Comparison of ENCODE assay signal across 8 cellular contexts in the genomic region with DNA sequence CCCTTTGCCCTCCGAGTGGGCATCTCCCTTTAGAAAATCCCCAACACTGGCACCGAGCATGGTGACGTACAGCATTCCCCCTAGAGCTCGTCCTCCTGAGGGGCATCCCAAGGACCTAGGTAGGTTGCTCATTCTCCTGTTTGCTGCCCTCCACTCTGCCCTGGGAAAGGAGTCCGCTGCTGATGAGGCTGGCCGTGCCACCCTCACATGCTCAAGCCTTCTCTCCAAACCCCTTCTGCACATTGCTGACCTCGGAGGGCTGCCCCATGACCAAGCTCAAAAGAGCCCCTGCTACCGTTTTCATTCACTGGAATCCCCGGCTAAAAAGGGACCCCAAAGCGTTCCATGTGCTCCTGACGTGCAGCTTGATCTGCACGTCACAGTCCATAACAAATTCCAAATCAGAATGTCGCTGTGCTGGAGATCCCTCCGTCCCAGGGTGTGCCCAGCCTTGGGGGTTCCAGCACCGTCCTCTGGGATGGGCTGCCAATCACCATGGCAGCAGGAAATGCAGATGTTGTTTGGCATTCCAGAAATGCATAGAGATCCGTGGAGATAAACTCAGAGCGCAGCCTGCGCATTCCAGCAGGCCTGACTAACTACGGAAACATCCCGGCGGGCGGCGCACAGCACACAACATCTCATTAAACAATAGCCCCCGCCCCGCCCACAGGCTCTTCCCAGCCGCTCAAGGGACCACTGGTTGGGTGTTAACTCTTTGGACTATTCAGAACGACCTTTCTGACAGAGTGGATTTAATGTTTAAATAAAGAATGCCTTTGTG. TPM values are rescaled to one million over a fixed set of nuclear protein-coding genes. Genes with fewer than 3 reads are reported as not detected.
A peak's percentile ranks its signal among the peaks of the same experiment; 100 is the strongest.
DNase-seq lines count a peak whose midpoint lies in the region; ATAC-seq, FAIRE-seq and TF ChIP-seq lines count a peak whose summit lies in the region.

No MANE protein-coding gene starts in this region.

- ATAC-seq in Right ventricle myocardium superior (ENCODE audit: poor library complexity) (peak; percentile 50), psoas muscle (peak in 2 of 4 donors; percentile 34 to 38)

- 41 to 61% (median 54%) methylated on average over 27 of the region's 27 CpGs for WGBS in psoas muscle, 3 donors

- no peak overlapping the region for H3K4me3 Mint-ChIP-seq in activated CD4-positive, alpha-beta T cell treated with anti-CD3 and anti-CD28 coated beads, Interleukin-2, amount 10 ng/mL, durations not matched to agents 24 days and 14 days

- no peaks in the 10 kb centered on the region for H3K36me3 Mint-ChIP-seq in activated CD4-positive, alpha-beta T cell treated with anti-CD3 and anti-CD28 coated beads, Interleukin-2, amount 10 ng/mL, durations not matched to agents 24 days and 14 days (ENCODE audit: low read depth)

- in situ Hi-C loops in GM13977 (cut with MboI; ENCODE audit: low pct_unique_long_range_greater_than_20kb, low sequenced_read_pairs, unreplicated experiment): no loop called here

- no peak for TF ChIP-seq POLR2A in GM12891 (IDR thresholded peaks at IDR 0.05; ENCODE audit: low read depth, low read length)

- no peak for FAIRE-seq in GM12891 (lab: Jason Lieb, UNC)

- H3K27me3 ChIP-seq in psoas muscle (ENCODE audit: insufficient read depth in 3 of 3, low read length in 2 of 3): no peaks in the 10 kb centered on the region

- DNase-seq in GM12891 (ENCODE audit: insufficient read length, low spot score): peak; percentile 15
- peak; percentile 84 to 96 for DNase-seq in SW 1271 (lab: John Stamatoyannopoulos, UW)
- peak; percentile 75 for DNase-seq in Right ventricle myocardium superior
- DNase-seq in psoas muscle: peak; percentile 55 to 68
- no peak for DNase-seq in activated CD4-positive, alpha-beta T cell treated with anti-CD3 and anti-CD28 coated beads, Interleukin-2, amount 10 ng/mL, durations not matched to agents 24 days and 14 days
- no peak for DNase-seq in nucleus accumbens (lab: John Stamatoyannopoulos, UW)
- DNase-seq in GM13977 (ENCODE audit: low spot score): no peak
- no peak for DNase-seq in DMS79 treated with DMSO at 0.1 percent for 48 hours (lab: John Stamatoyannopoulos, UW)

- peaks cover 0 to 34% of the 10 kb centered on the region in 2 donors for H3K36me3 ChIP-seq in psoas muscle (ENCODE audit: insufficient read depth in 1 of 2, low read depth in 1 of 2)

- intact Hi-C loops in Right ventricle myocardium superior (cut with DNase I) (no loop called here), psoas muscle (cut with DNase I) (no loop called here)
- intact Hi-C loops in activated CD4-positive, alpha-beta T cell treated with anti-CD3 and anti-CD28 coated beads, Interleukin-2, amount 10 ng/mL, durations not matched to agents 24 days and 14 days (cut with micrococcal nuclease): no loop called here

- H3K9me3 Mint-ChIP-seq in activated CD4-positive, alpha-beta T cell treated with anti-CD3 and anti-CD28 coated beads, Interleukin-2, amount 10 ng/mL, durations not matched to agents 24 days and 14 days: no peaks in the 10 kb centered on the region

- no peaks in the 10 kb centered on the region for H3K9me3 ChIP-seq in psoas muscle

- H3K27ac Mint-ChIP-seq in activated CD4-positive, alpha-beta T cell treated with anti-CD3 and anti-CD28 coated beads, Interleukin-2, amount 10 ng/mL, durations not matched to agents 24 days and 14 days: no peak overlapping the region

- no peak overlapping the region for H3K27ac ChIP-seq in psoas muscle

- H3K27me3 Mint-ChIP-seq in activated CD4-positive, alpha-beta T cell treated with anti-CD3 and anti-CD28 coated beads, Interleukin-2, amount 10 ng/mL, durations not matched to agents 24 days and 14 days: no peaks in the 10 kb centered on the region

- H3K4me1 Mint-ChIP-seq in activated CD4-positive, alpha-beta T cell treated with anti-CD3 and anti-CD28 coated beads, Interleukin-2, amount 10 ng/mL, durations not matched to agents 24 days and 14 days: peaks cover 4% of the 10 kb centered on the region

- H3K4me1 ChIP-seq in psoas muscle: no peaks in the 10 kb centered on the region

- H3K4me3 ChIP-seq in psoas muscle: no peak overlapping the region

- TF ChIP-seq CTCF in psoas muscle (IDR thresholded peaks at IDR 0.05): no peak
- TF ChIP-seq CTCF in GM13977 (IDR thresholded peaks at IDR 0.05; ENCODE audit: extremely low read depth, insufficient read depth, missing control alignments): no peak

TF ChIP-seq in GM12891, 5 proteins besides CTCF, POLR2A, EP300 and RAD21:
- TF ChIP-seq POLR2AphosphoS5 (IDR thresholded peaks at IDR 0.05; ENCODE audit: low read depth, low read length) (no peak), PAX5 (IDR thresholded peaks at IDR 0.05; ENCODE audit: insufficient read depth, low read length, severe bottlenecking) (no peak), TAF1 (IDR thresholded peaks at IDR 0.05; ENCODE audit: low read depth, low read length) (no peak), SPI1 (IDR thresholded peaks at IDR 0.05; ENCODE audit: low read depth, low read length) (no peak), POU2F2 (IDR thresholded peaks at IDR 0.05; ENCODE audit: low read depth, low read length) (no peak)

RNA-seq across cellular contexts. Expression of gene GNB1L, which starts 26.3 kb away (rescaled TPM):
- polyA plus RNA-seq in GM12891 (2012; ENCODE audit: low read depth, missing spikeins): 3.5 TPM
- total RNA-seq in Right ventricle myocardium superior (2.5 TPM), psoas muscle (1 to 10 TPM; 1.5 to 3.4 (median 3.0) TPM)
- 1 to 10 TPM; 3.3 to 7.6 (median 3.6) TPM for polyA plus RNA-seq in psoas muscle
- 21.1 and 21.4 TPM in 2 replicates for total RNA-seq in activated CD4-positive, alpha-beta T cell treated with anti-CD3 and anti-CD28 coated beads, Interleukin-2, amount 10 ng/mL, durations not matched to agents 24 days and 14 days

RNA-seq across cellular contexts. Expression of gene RTL10, which starts 26.3 kb away (rescaled TPM):
- polyA plus RNA-seq in GM12891 (2012; ENCODE audit: low read depth, missing spikeins): 5.7 TPM
- 6.2 TPM for total RNA-seq in Right ventricle myocardium superior
- total RNA-seq in psoas muscle: 1 to 10 TPM; 5.3 to 9.7 (median 8.1) TPM
- 1 to 10 TPM; 5.9 to 7.9 (median 6.3) TPM for polyA plus RNA-seq in psoas muscle
- 20.0 and 23.4 TPM in 2 replicates for total RNA-seq in activated CD4-positive, alpha-beta T cell treated with anti-CD3 and anti-CD28 coated beads, Interleukin-2, amount 10 ng/mL, durations not matched to agents 24 days and 14 days

Comparison
In these comparisons a context has a peak if more than half of its experiments do, and no peak if none do; other contexts are left out.
1. DNase-seq: peak in GM12891 (single experiment), SW 1271 (2 of 2), Right ventricle myocardium superior (single experiment) and psoas muscle (2 of 2); none in activated CD4-positive, alpha-beta T cell treated with anti-CD3 and anti-CD28 coated beads, Interleukin-2, amount 10 ng/mL, durations not matched to agents 24 days and 14 days (single experiment), nucleus accumbens (0 of 56), GM13977 (single experiment) and DMS79 treated with DMSO at 0.1 percent for 48 hours (single experiment).